Comparison of ENCODE assay signal across 9 cellular contexts in genomic region chr4:26862381-26862915, GRCh38. TPM values are rescaled to one million over a fixed set of nuclear protein-coding genes. Genes with fewer than 3 reads are reported as not detected.
DNase-seq lines count a peak whose midpoint lies in the region; ATAC-seq and TF ChIP-seq lines count a peak whose summit lies in the region.
"Had no signal": no experiment of that assay in that cellular context is flagged by ENCODE, and none has a peak within 500 bp of the region (broad histone marks: within the 10 kb centered on the region; RNA-seq: fewer than 3 reads in every experiment).

No MANE protein-coding gene starts in this region.

- H3F3A ChIP-seq in PC-3 (ENCODE audit: low read length, unreplicated experiment): no peaks in the 10 kb centered on the region

- 5% methylated on average over 3 of the region's 3 CpGs for WGBS in sigmoid colon, 2 donors

- peak overlapping the region; percentile 81 for H3K4me2 ChIP-seq in PC-3 (ENCODE audit: low read length)

- no peak for TF ChIP-seq POLR2A in sigmoid colon (IDR thresholded peaks at IDR 0.05)

- H3K9me3 ChIP-seq in PC-3 (ENCODE audit: low read length): no peaks in the 10 kb centered on the region
- H3K9me3 ChIP-seq in sigmoid colon: no peaks in the 10 kb centered on the region

- peaks cover 77% of the 10 kb centered on the region for H3K79me2 ChIP-seq in PC-3 (ENCODE audit: low read length)

- TF ChIP-seq CTCF in GM12865 (IDR thresholded peaks at IDR 0.05; ENCODE audit: insufficient read depth, low read depth, low read length, missing control alignments) (no peak), PC-3 (conservative IDR thresholded peaks at IDR 0.05; ENCODE audit: low read depth, low read length) (no peak), epithelial cell of proximal tubule (conservative IDR thresholded peaks at IDR 0.05; ENCODE audit: low read depth, low read length) (no peak), sigmoid colon (IDR thresholded peaks at IDR 0.05) (no peak), GM10248 (IDR thresholded peaks at IDR 0.05; ENCODE audit: control extremely low read depth, extremely low read depth, low read depth, missing control alignments) (no peak)

- 0 out of 2 replicates have a peak, but pooled peaks cover 6% of the 10 kb centered on the region for H4K20me1 ChIP-seq in PC-3 (ENCODE audit: low read length)

- no peak for DNase-seq in GM12865 (ENCODE audit: low read depth)
- DNase-seq in PC-3: no peak
- no peak for DNase-seq in epithelial cell of proximal tubule (ENCODE audit: low read depth)
- no peak for DNase-seq in sigmoid colon
- DNase-seq in posterior vena cava (ENCODE audit: low spot score): no peak
- no peak for DNase-seq in GM10248 (ENCODE audit: extremely low spot score)
- no peak for DNase-seq in cerebellum (ENCODE audit: low spot score)
- DNase-seq: activated CD4-positive, alpha-beta T cell treated with anti-CD3 and anti-CD28 coated beads for 4 hours had no signal

- H3K9me2 ChIP-seq in PC-3 (replicated peaks; ENCODE audit: low read length): no peaks in the 10 kb centered on the region

- peak overlapping the region; percentile 70 for H3K4me3 ChIP-seq in GM12865 (ENCODE audit: low read depth, low read length)
- peak overlapping the region; percentile 80 for H3K4me3 ChIP-seq in PC-3 (ENCODE audit: low read length)
- H3K4me3 ChIP-seq in epithelial cell of proximal tubule (ENCODE audit: low read depth, low read length): peak overlapping the region; percentile 82
- H3K4me3 ChIP-seq in sigmoid colon: peak overlapping the region; percentile 71 to 95 (median 86)

- BruUV-seq in PC-3 (replicated peaks; lab: Mats Ljungman, UMichigan): TSS peak; percentile 19

- no peaks in the 10 kb centered on the region for H3K27me3 ChIP-seq in PC-3 (ENCODE audit: low read length)
- no peaks in the 10 kb centered on the region for H3K27me3 ChIP-seq in sigmoid colon

- ATAC-seq in PC-3: no peak
- no peak for ATAC-seq in GM21576 (IDR thresholded peaks at IDR 0.05; ENCODE audit: unreplicated experiment)

- POLR2A ChIA-PET in PC-3 (lab: Charles Lee; ENCODE audit: unreplicated experiment) (no interaction called here), GM10248 (lab: Yijun Ruan, JAX) (no interaction called here)

- no peak for TF ChIP-seq EP300 in sigmoid colon (IDR thresholded peaks at IDR 0.05)

- intact Hi-C loops in PC-3 (cut with micrococcal nuclease) (loop anchor here (10.0 kb wide), 1 partner anchor 138 kb away; no protein-coding TSS in a partner anchor), sigmoid colon (cut with DNase I) (loop anchor here (5.0 to 10.0 kb wide), 2 partner anchors 278 to 950 kb away; partner anchors contain the start of genes SMIM20 and TBC1D19), posterior vena cava (cut with DNase I) (loop anchor here (10.0 kb wide), 2 partner anchors 132 to 428 kb away; no protein-coding TSS in a partner anchor)

- H3K27ac ChIP-seq in PC-3 (ENCODE audit: low read length) (no peak overlapping the region), sigmoid colon (peak overlapping the region; percentile 95 to 98 (median 97))

- H3K9ac ChIP-seq in PC-3 (ENCODE audit: low read length): peak overlapping the region; percentile 83; the same call in 1 of the 2 replicates

- CTCF ChIA-PET in PC-3 (lab: Charles Lee) (interaction anchor here (0.5 kb wide), 1 partner anchor 119 kb away, joined by 4 read pairs; no protein-coding TSS in a partner anchor), GM10248 (lab: Yijun Ruan, JAX) (interaction anchor here (0.6 to 2.2 kb wide), 5 partner anchors 11 to 148 kb away, joined by 3 to 6 read pairs (median 3); no protein-coding TSS in a partner anchor)

- H3K4me1 ChIP-seq in PC-3 (ENCODE audit: insufficient read depth, low read length) (peaks cover 17% of the 10 kb centered on the region), sigmoid colon (peaks cover 0 to 42% (median 27%) of the 10 kb centered on the region in 4 donors)

- H2AFZ ChIP-seq in PC-3 (ENCODE audit: low read length): no peak overlapping the region

- H3K36me3 ChIP-seq in PC-3 (ENCODE audit: low read depth, low read length) (no peaks in the 10 kb centered on the region), sigmoid colon (no peaks in the 10 kb centered on the region)

RNA-seq across cellular contexts. Expression of gene STIM2, which starts 1.8 kb away (rescaled TPM):
- 15.5 and 16.9 TPM in 2 replicates for total RNA-seq in PC-3 (2014; rRNA removed)
- 7.0 and 15.8 TPM in 2 replicates for total RNA-seq in epithelial cell of proximal tubule
- 10 to 100 TPM; 10.7 to 15.3 (median 14.7) TPM for total RNA-seq in sigmoid colon
- polyA plus RNA-seq in sigmoid colon: 10 to 100 TPM in 1 of 3 donors, 1 to 10 TPM in 2; 3.0 to 16.8 (median 5.5) TPM
- 10 to 100 TPM; 17.0 to 17.4 TPM for total RNA-seq in posterior vena cava
- total RNA-seq in cerebellum: 33.1 TPM
